ENCODE assay signal across 8 cellular contexts in genomic region chr15:85030301-85031049, GRCh38. TPM values are rescaled to one million over a fixed set of nuclear protein-coding genes. Genes with fewer than 3 reads are reported as not detected.
A peak's percentile ranks its signal among the peaks of the same experiment; 100 is the strongest.
DNase-seq lines count a peak whose midpoint lies in the region; ATAC-seq, FAIRE-seq and TF ChIP-seq lines count a peak whose summit lies in the region.

No MANE protein-coding gene starts in this region.

- TF ChIP-seq POLR2A in upper lobe of left lung (IDR thresholded peaks at IDR 0.05), result no peak

- H3K36me3 Mint-ChIP-seq in activated naive CD4-positive, alpha-beta T cell treated with anti-CD3 and anti-CD28 coated beads, Interleukin-2, amount 50 U/mL, for 72 hours, result no peaks in the 10 kb centered on the region
- H3K36me3 Mint-ChIP-seq in WTC11, result no peaks in the 10 kb centered on the region

- H3K27ac Mint-ChIP-seq in activated naive CD4-positive, alpha-beta T cell treated with anti-CD3 and anti-CD28 coated beads, Interleukin-2, amount 50 U/mL, for 72 hours, result peak overlapping the region in 1 of 2 donors; percentile 82
- H3K27ac Mint-ChIP-seq in WTC11, result no peak overlapping the region

- H3K27me3 Mint-ChIP-seq in WTC11 (ENCODE audit: low read depth), result no peaks in the 10 kb centered on the region

- peak overlapping the region in 1 of 2 donors; percentile 24 for H3K9ac ChIP-seq in kidney (ENCODE audit: low read length in 2 of 2)

- POLR2A ChIA-PET in WTC11 (lab: Charles Lee), result no interaction called here

- H3K36me3 ChIP-seq in kidney (ENCODE audit: control insufficient read depth in 1 of 2, insufficient read depth in 2 of 2, low read length in 2 of 2) (no peaks in the 10 kb centered on the region), upper lobe of left lung (no peaks in the 10 kb centered on the region)

- H3K9me3 Mint-ChIP-seq in activated naive CD4-positive, alpha-beta T cell treated with anti-CD3 and anti-CD28 coated beads, Interleukin-2, amount 50 U/mL, for 72 hours, result no peaks in the 10 kb centered on the region
- H3K9me3 Mint-ChIP-seq in WTC11, result no peaks in the 10 kb centered on the region

- DNase-seq in activated naive CD4-positive, alpha-beta T cell treated with anti-CD3 and anti-CD28 coated beads, Interleukin-2, amount 50 U/mL, for 72 hours (ENCODE audit: low spot score in 2 of 2), result peak in 1 of 2 donors; percentile 17
- DNase-seq in activated naive CD4-positive, alpha-beta T cell treated with Interleukin-2 at 50 U/mL for 16 hours, result no peak
- DNase-seq in WTC11 (ENCODE audit: low spot score) (no peak), kidney (no peak), upper lobe of left lung (no peak), NCI-H1694 (lab: John Stamatoyannopoulos, UW) (no peak)
- no peak for DNase-seq in stimulated activated CD4-positive, alpha-beta T cell treated with anti-CD3 and anti-CD28 coated beads, Interleukin-4, amount 100 ng/mL, for 24 hours

- H3K4me1 ChIP-seq in kidney (ENCODE audit: control insufficient read depth in 1 of 2, insufficient read depth in 1 of 2, low read depth in 1 of 2, low read length in 2 of 2), result peaks cover 44 to 48% of the 10 kb centered on the region in 2 donors
- H3K4me1 ChIP-seq in upper lobe of left lung, result peaks cover 32 to 64% (median 36%) of the 10 kb centered on the region in 4 donors

- no peak for TF ChIP-seq EP300 in upper lobe of left lung (IDR thresholded peaks at IDR 0.05)

- peak; percentile 82 to 93 for ATAC-seq in activated naive CD4-positive, alpha-beta T cell treated with anti-CD3 and anti-CD28 coated beads, Interleukin-2, amount 50 U/mL, for 72 hours
- ATAC-seq in WTC11 (0 out of 2 replicates have a peak, but pooled peaks have one; percentile 14), upper lobe of left lung (ENCODE audit: low FRiP score in 2 of 2) (peak; percentile 42 to 50), HG03354 (IDR thresholded peaks at IDR 0.05; ENCODE audit: poor library complexity, severe bottlenecking, unreplicated experiment) (no peak)

- peak; percentile 78 for FAIRE-seq in kidney (lab: Jason Lieb, UNC)

- CTCF ChIA-PET in WTC11 (lab: Charles Lee), result interaction anchor here (1.0 to 2.3 kb wide), 3 partner anchors 13 to 138 kb away, joined by 3 to 8 read pairs (median 3); no protein-coding TSS in a partner anchor

- WGBS in upper lobe of left lung, 2 donors, result 70 to 71% methylated on average over 3 of the region's 3 CpGs

- no peak for TF ChIP-seq CTCF in WTC11 (IDR thresholded peaks at IDR 0.05)
- no peak for TF ChIP-seq CTCF in kidney (IDR thresholded peaks at IDR 0.05; ENCODE audit: borderline replicate concordance, extremely low read depth, insufficient read depth)
- TF ChIP-seq CTCF in upper lobe of left lung (IDR thresholded peaks at IDR 0.05), result no peak

- intact Hi-C loops in kidney (cut with DNase I), result no loop called here

- peak overlapping the region; percentile 77 to 86 for H3K27ac ChIP-seq in kidney (ENCODE audit: low read depth in 2 of 2, low read length in 2 of 2)
- peak overlapping the region in 3 of 4 donors; percentile 17 to 35 (median 32) for H3K27ac ChIP-seq in upper lobe of left lung

- peaks cover 45% of the 10 kb centered on the region for H3K4me1 Mint-ChIP-seq in WTC11

- H3K27me3 ChIP-seq in upper lobe of left lung, result no peaks in the 10 kb centered on the region

- no peak overlapping the region for H3K4me3 Mint-ChIP-seq in WTC11

- H3K4me3 ChIP-seq in kidney (ENCODE audit: low read length in 2 of 2) (peak overlapping the region in 1 of 2 donors; percentile 10), upper lobe of left lung (no peak overlapping the region)

- H3K9me3 ChIP-seq in kidney (ENCODE audit: control insufficient read depth in 1 of 2, low read length in 2 of 2) (no peaks in the 10 kb centered on the region), upper lobe of left lung (no peaks in the 10 kb centered on the region)

TF ChIP-seq in WTC11, 78 proteins besides CTCF, POLR2A, EP300 and RAD21:
- TF ChIP-seq JUN (CRISPR knock-in tag; IDR thresholded peaks at IDR 0.05) (no peak), ZNF263 (CRISPR knock-in tag; IDR thresholded peaks at IDR 0.05; ENCODE audit: low read depth) (no peak), MAX (CRISPR knock-in tag; IDR thresholded peaks at IDR 0.05) (no peak), TEAD4 (CRISPR knock-in tag; IDR thresholded peaks at IDR 0.05) (no peak), ATF1 (CRISPR knock-in tag; IDR thresholded peaks at IDR 0.05) (no peak), PRDM15 (CRISPR knock-in tag; IDR thresholded peaks at IDR 0.05) (no peak), MYBL2 (CRISPR knock-in tag; IDR thresholded peaks at IDR 0.05) (no peak), ZNF232 (CRISPR knock-in tag; IDR thresholded peaks at IDR 0.05) (no peak), ZNF219 (CRISPR knock-in tag; IDR thresholded peaks at IDR 0.05; ENCODE audit: borderline replicate concordance) (no peak), CDX4 (CRISPR knock-in tag; IDR thresholded peaks at IDR 0.05; ENCODE audit: borderline replicate concordance) (no peak), ZNF671 (CRISPR knock-in tag; IDR thresholded peaks at IDR 0.05) (no peak), ELF4 (CRISPR knock-in tag; IDR thresholded peaks at IDR 0.05; ENCODE audit: low read depth) (no peak)
TF ChIP-seq in WTC11: peak in this region for 0.

RNA-seq across cellular contexts. Expression of gene PDE8A, which starts 48.8 kb away (rescaled TPM):
- 10 to 100 TPM; 29.3 to 53.5 TPM for total RNA-seq in activated naive CD4-positive, alpha-beta T cell treated with anti-CD3 and anti-CD28 coated beads, Interleukin-2, amount 50 U/mL, for 72 hours
- total RNA-seq in WTC11 (2021), result 10.2 to 13.9 TPM (median 12.7 TPM) in 3 replicates
- total RNA-seq in kidney, result 37.5 TPM
- 20.3 TPM for polyA plus RNA-seq in kidney (ENCODE audit: insufficient read depth, low read depth, low replicate concordance)
- 10 to 100 TPM; 36.5 to 66.0 (median 48.4) TPM for total RNA-seq in upper lobe of left lung
